14 cellular contexts compared by ENCODE assay signal in genomic region chr2:202289394-202290204, GRCh38. TPM values are rescaled to one million over a fixed set of nuclear protein-coding genes. Genes with fewer than 3 reads are reported as not detected.
DNase-seq lines count a peak whose midpoint lies in the region; ATAC-seq, FAIRE-seq and TF ChIP-seq lines count a peak whose summit lies in the region.
"Had no signal": no experiment of that assay in that cellular context is flagged by ENCODE, and none has a peak within 500 bp of the region (broad histone marks: within the 10 kb centered on the region; RNA-seq: fewer than 3 reads in every experiment).

No MANE protein-coding gene starts in this region.

- H3K27ac Mint-ChIP-seq in activated CD4-positive, alpha-beta memory T cell treated with anti-CD3 and anti-CD28 coated beads for 36 hours, result peak overlapping the region; percentile 28
- H3K27ac Mint-ChIP-seq in activated CD4-positive, alpha-beta memory T cell treated with anti-CD3 and anti-CD28 coated beads, Interleukin-2, amount 10 ng/mL, durations not matched to agents 7 days and 5 days, result no peak overlapping the region
- H3K27ac Mint-ChIP-seq in T-helper 17 cell, result peak overlapping the region; percentile 24
- no peak overlapping the region for H3K27ac Mint-ChIP-seq in T-helper 2 cell treated with Interferon-gamma antibody and Interleukin-4, amounts not matched to agents 5 μg/mL and 100 μg/mL, for 36 hours
- H3K27ac Mint-ChIP-seq: GM23338 had no signal

- H3K4me1 Mint-ChIP-seq in activated CD4-positive, alpha-beta memory T cell treated with anti-CD3 and anti-CD28 coated beads for 36 hours (ENCODE audit: low read depth), result peaks cover 18% of the 10 kb centered on the region
- H3K4me1 Mint-ChIP-seq in activated CD4-positive, alpha-beta memory T cell treated with anti-CD3 and anti-CD28 coated beads, Interleukin-2, amount 10 ng/mL, durations not matched to agents 7 days and 5 days, result peaks cover 2% of the 10 kb centered on the region
- peaks cover 3% of the 10 kb centered on the region for H3K4me1 Mint-ChIP-seq in T-helper 17 cell
- peaks cover 5% of the 10 kb centered on the region for H3K4me1 Mint-ChIP-seq in T-helper 2 cell treated with Interferon-gamma antibody and Interleukin-4, amounts not matched to agents 5 μg/mL and 100 μg/mL, for 36 hours (ENCODE audit: low read depth)
- H3K4me1 Mint-ChIP-seq: GM23338 had no signal

- H3K36me3 Mint-ChIP-seq in activated CD4-positive, alpha-beta memory T cell treated with anti-CD3 and anti-CD28 coated beads for 36 hours, result peaks cover 65% of the 10 kb centered on the region
- H3K36me3 Mint-ChIP-seq in activated CD4-positive, alpha-beta memory T cell treated with anti-CD3 and anti-CD28 coated beads, Interleukin-2, amount 10 ng/mL, durations not matched to agents 7 days and 5 days (ENCODE audit: low read depth), result peaks cover 52% of the 10 kb centered on the region
- peaks cover 7% of the 10 kb centered on the region for H3K36me3 Mint-ChIP-seq in T-helper 17 cell (ENCODE audit: low read depth)
- H3K36me3 Mint-ChIP-seq in T-helper 2 cell treated with Interferon-gamma antibody and Interleukin-4, amounts not matched to agents 5 μg/mL and 100 μg/mL, for 36 hours (ENCODE audit: low read depth), result peaks cover 58% of the 10 kb centered on the region

- H3K4me1 ChIP-seq in A549 (no peaks in the 10 kb centered on the region), lung (ENCODE audit: control insufficient read depth in 2 of 2, insufficient read depth in 2 of 2, low read length in 2 of 2) (peaks cover 0 to 2% of the 10 kb centered on the region in 2 donors)
- H3K4me1 ChIP-seq: BLaER1 had no signal

- TF ChIP-seq CTCF in A549 (IDR thresholded peaks at IDR 0.05) (no peak), lung (IDR thresholded peaks at IDR 0.05; ENCODE audit: control extremely low read depth, extremely low read depth) (no peak)

- CTCF ChIA-PET in activated CD4-positive, alpha-beta memory T cell treated with anti-CD3 and anti-CD28 coated beads for 36 hours (lab: Charles Lee), result interaction anchor here (0.6 kb wide), 1 partner anchor 108 kb away, joined by 3 read pairs; no protein-coding TSS in a partner anchor
- CTCF ChIA-PET in activated CD4-positive, alpha-beta memory T cell treated with anti-CD3 and anti-CD28 coated beads, Interleukin-2, amount 10 ng/mL, durations not matched to agents 7 days and 5 days (lab: Charles Lee), result no interaction called here
- CTCF ChIA-PET in A549 (lab: Yijun Ruan, JAX), result interaction anchor here (2.1 kb wide), 1 partner anchor 12 kb away, joined by 11 read pairs; no protein-coding TSS in a partner anchor

- H3K4me3 Mint-ChIP-seq in activated CD4-positive, alpha-beta memory T cell treated with anti-CD3 and anti-CD28 coated beads for 36 hours, result no peak overlapping the region
- H3K4me3 Mint-ChIP-seq in activated CD4-positive, alpha-beta memory T cell treated with anti-CD3 and anti-CD28 coated beads, Interleukin-2, amount 10 ng/mL, durations not matched to agents 7 days and 5 days, result no peak overlapping the region
- no peak overlapping the region for H3K4me3 Mint-ChIP-seq in T-helper 17 cell
- no peak overlapping the region for H3K4me3 Mint-ChIP-seq in T-helper 2 cell treated with Interferon-gamma antibody and Interleukin-4, amounts not matched to agents 5 μg/mL and 100 μg/mL, for 36 hours
- H3K4me3 Mint-ChIP-seq: GM23338 had no signal

- H3K27ac ChIP-seq in A549 (no peak overlapping the region), lung (ENCODE audit: low read depth in 1 of 2, low read length in 1 of 2) (no peak overlapping the region)
- H3K27ac ChIP-seq: 22Rv1, BLaER1 had no signal

- WGBS in A549 (ENCODE audit: missing lambda C conversion rate), result 91% methylated on average over 9 of the region's 9 CpGs
- 68 to 83% methylated on average over 9 of the region's 9 CpGs for WGBS in lung, 2 donors

- no peaks in the 10 kb centered on the region for H3K9me3 ChIP-seq in A549
- no peaks in the 10 kb centered on the region for H3K9me3 ChIP-seq in T-helper 17 cell (ENCODE audit: control insufficient read depth, low read length, poor library complexity, severe bottlenecking)
- H3K9me3 ChIP-seq in lung (ENCODE audit: control insufficient read depth in 2 of 2, insufficient read depth in 1 of 2, low read length in 1 of 2), result no peaks in the 10 kb centered on the region
- H3K9me3 ChIP-seq: BLaER1 had no signal

- H3K27me3 Mint-ChIP-seq in activated CD4-positive, alpha-beta memory T cell treated with anti-CD3 and anti-CD28 coated beads for 36 hours, result no peaks in the 10 kb centered on the region
- H3K27me3 Mint-ChIP-seq in activated CD4-positive, alpha-beta memory T cell treated with anti-CD3 and anti-CD28 coated beads, Interleukin-2, amount 10 ng/mL, durations not matched to agents 7 days and 5 days, result no peaks in the 10 kb centered on the region
- H3K27me3 Mint-ChIP-seq in T-helper 17 cell, result no peaks in the 10 kb centered on the region
- H3K27me3 Mint-ChIP-seq in T-helper 2 cell treated with Interferon-gamma antibody and Interleukin-4, amounts not matched to agents 5 μg/mL and 100 μg/mL, for 36 hours (ENCODE audit: low read depth), result no peaks in the 10 kb centered on the region

- intact Hi-C loops in activated CD4-positive, alpha-beta memory T cell treated with anti-CD3 and anti-CD28 coated beads for 36 hours (cut with micrococcal nuclease), result no loop called here

- no peak for TF ChIP-seq EP300 in A549 (IDR thresholded peaks at IDR 0.05)

- DNase-seq in activated CD4-positive, alpha-beta memory T cell treated with anti-CD3 and anti-CD28 coated beads for 36 hours, result no peak
- DNase-seq in activated CD4-positive, alpha-beta memory T cell treated with anti-CD3 and anti-CD28 coated beads, Interleukin-2, amount 10 ng/mL, durations not matched to agents 7 days and 5 days, result no peak
- DNase-seq in A549 (ENCODE audit: low read depth in 1 of 2, low spot score in 1 of 2), result no peak
- no peak for DNase-seq in T-helper 17 cell
- DNase-seq in lung (ENCODE audit: low spot score), result no peak
- no peak for DNase-seq in T-helper 2 cell treated with Interferon-gamma antibody and Interleukin-4, amounts not matched to agents 5 μg/mL and 100 μg/mL, for 36 hours (ENCODE audit: low spot score)
- DNase-seq: AML-193, DMS53, H7 had no signal

- peaks cover 23 to 52% of the 10 kb centered on the region in 2 donors for H3K36me3 ChIP-seq in lung (ENCODE audit: control insufficient read depth in 2 of 2, insufficient read depth in 2 of 2, low read length in 2 of 2)

- H3K27me3 ChIP-seq in lung (ENCODE audit: control insufficient read depth, insufficient read depth), result no peaks in the 10 kb centered on the region
- H3K27me3 ChIP-seq: BLaER1 had no signal

- H3K4me3 ChIP-seq in A549 (no peak overlapping the region), lung (no peak overlapping the region)
- H3K4me3 ChIP-seq: BLaER1, GM23338 had no signal

- no peak for ATAC-seq in A549
- ATAC-seq in T-helper 17 cell, result no peak
- peak; percentile 61 for ATAC-seq in lung (ENCODE audit: insufficient read depth, low FRiP score)
- ATAC-seq in HG03460 (IDR thresholded peaks at IDR 0.05; ENCODE audit: unreplicated experiment), result no peak
- ATAC-seq in GM18861 (IDR thresholded peaks at IDR 0.05; ENCODE audit: unreplicated experiment), result no peak
- ATAC-seq: GM23338 had no signal

- H3K4me2 ChIP-seq in A549, result no peak overlapping the region
- H3K4me2 ChIP-seq: BLaER1, GM23338 had no signal

- POLR2A ChIA-PET in activated CD4-positive, alpha-beta memory T cell treated with anti-CD3 and anti-CD28 coated beads for 36 hours (lab: Charles Lee), result no interaction called here
- POLR2A ChIA-PET in activated CD4-positive, alpha-beta memory T cell treated with anti-CD3 and anti-CD28 coated beads, Interleukin-2, amount 10 ng/mL, durations not matched to agents 7 days and 5 days (lab: Charles Lee), result interaction anchor here (1.7 kb wide), 1 partner anchor 11 kb away, joined by 8 read pairs; no protein-coding TSS in a partner anchor
- POLR2A ChIA-PET in A549 (lab: Yijun Ruan, JAX), result no interaction called here

- H3K9me3 Mint-ChIP-seq in activated CD4-positive, alpha-beta memory T cell treated with anti-CD3 and anti-CD28 coated beads for 36 hours, result no peaks in the 10 kb centered on the region
- no peaks in the 10 kb centered on the region for H3K9me3 Mint-ChIP-seq in activated CD4-positive, alpha-beta memory T cell treated with anti-CD3 and anti-CD28 coated beads, Interleukin-2, amount 10 ng/mL, durations not matched to agents 7 days and 5 days
- no peaks in the 10 kb centered on the region for H3K9me3 Mint-ChIP-seq in T-helper 2 cell treated with Interferon-gamma antibody and Interleukin-4, amounts not matched to agents 5 μg/mL and 100 μg/mL, for 36 hours
- H3K9me3 Mint-ChIP-seq: GM23338 had no signal

- TF ChIP-seq POLR2A in A549 (IDR thresholded peaks at IDR 0.05; ENCODE audit: low read length), result no peak

- no peak for TF ChIP-seq RAD21 in A549 (conservative IDR thresholded peaks at IDR 0.05 in 1 of 2, IDR thresholded peaks at IDR 0.05 in 1 of 2)

- no peak for FAIRE-seq in A549 (lab: Jason Lieb, UNC)

TF ChIP-seq in A549, 52 proteins besides CTCF, POLR2A, EP300 and RAD21 (continues in another document):
- TF ChIP-seq HDAC2 (IDR thresholded peaks at IDR 0.05) (no peak), ZSCAN20 (CRISPR knock-in tag; IDR thresholded peaks at IDR 0.05) (no peak)

RNA-seq across cellular contexts. Expression of gene NOP58, which starts 24.0 kb away (rescaled TPM):
- 100 to 1,000 TPM; 151 to 155 TPM for total RNA-seq in activated CD4-positive, alpha-beta memory T cell treated with anti-CD3 and anti-CD28 coated beads for 36 hours
- 100 to 1,000 TPM; 103 to 108 TPM for total RNA-seq in activated CD4-positive, alpha-beta memory T cell treated with anti-CD3 and anti-CD28 coated beads, Interleukin-2, amount 10 ng/mL, durations not matched to agents 7 days and 5 days
- polyA plus RNA-seq in A549 (2011; rRNA removed), result 105 and 172 TPM in 2 replicates
- polyA plus RNA-seq in A549 (2012; cell fraction: cytosol; rRNA removed), result 50.7 and 58.2 TPM in 2 replicates
- polyA plus RNA-seq in A549 (2012; cell fraction: nucleus; rRNA removed), result 57.8 and 104 TPM in 2 replicates
- 106 to 132 TPM (median 112 TPM) in 3 replicates for polyA plus RNA-seq in A549 (2017; fragmentation: RNase III; extraction: RNeasy Plus Mini Kit Qiagen cat#74134 plus additional on column Dnase treatment)
- polyA minus RNA-seq in A549 (2011; rRNA and poly(A)+ RNA removed), result 28.4 and 47.3 TPM in 2 replicates
- 100 to 1,000 TPM; 253 to 273 TPM for total RNA-seq in T-helper 17 cell
- total RNA-seq in lung, result 10 to 100 TPM; 59.1 to 77.0 TPM
- 100 to 1,000 TPM in 1 of 2 donors, 10 to 100 TPM in 1; 48.1 to 113 TPM for polyA plus RNA-seq in lung

RNA-seq across cellular contexts. Expression of gene SUMO1, which starts 51.2 kb away (rescaled TPM):
- 100 to 1,000 TPM; 114 to 119 TPM for total RNA-seq in activated CD4-positive, alpha-beta memory T cell treated with anti-CD3 and anti-CD28 coated beads for 36 hours
- 100 to 1,000 TPM in 1 of 2 experiments, 10 to 100 TPM in 1; 99.7 to 103 TPM for total RNA-seq in activated CD4-positive, alpha-beta memory T cell treated with anti-CD3 and anti-CD28 coated beads, Interleukin-2, amount 10 ng/mL, durations not matched to agents 7 days and 5 days
- polyA plus RNA-seq in A549 (2011; rRNA removed) (138 and 206 TPM in 2 replicates), A549 (2017; fragmentation: RNase III; extraction: RNeasy Plus Mini Kit Qiagen cat#74134 plus additional on column Dnase treatment) (260 to 316 TPM (median 309 TPM) in 3 replicates), lung (100 to 1,000 TPM in 1 of 2 donors, 10 to 100 TPM in 1; 66.7 to 105 TPM)
- 43.0 and 43.2 TPM in 2 replicates for polyA plus RNA-seq in A549 (2012; cell fraction: cytosol; rRNA removed)
- polyA plus RNA-seq in A549 (2012; cell fraction: nucleus; rRNA removed), result 8.2 and 13.8 TPM in 2 replicates
- 41.0 and 45.7 TPM in 2 replicates for polyA minus RNA-seq in A549 (2011; rRNA and poly(A)+ RNA removed)
- total RNA-seq in T-helper 17 cell (10 to 100 TPM; 61.1 to 72.1 TPM), lung (10 to 100 TPM; 59.9 to 99.6 TPM)

Comparison
In these comparisons a context has a peak if more than half of its experiments do, and no peak if none do; other contexts are left out.
1. H3K27ac Mint-ChIP-seq: peak in activated CD4-positive, alpha-beta memory T cell treated with anti-CD3 and anti-CD28 coated beads for 36 hours (single experiment) and T-helper 17 cell (single experiment); none in activated CD4-positive, alpha-beta memory T cell treated with anti-CD3 and anti-CD28 coated beads, Interleukin-2, amount 10 ng/mL, durations not matched to agents 7 days and 5 days (single experiment) and T-helper 2 cell treated with Interferon-gamma antibody and Interleukin-4, amounts not matched to agents 5 μg/mL and 100 μg/mL, for 36 hours (single experiment).